15 cellular contexts compared by ENCODE assay signal in the genomic region with DNA sequence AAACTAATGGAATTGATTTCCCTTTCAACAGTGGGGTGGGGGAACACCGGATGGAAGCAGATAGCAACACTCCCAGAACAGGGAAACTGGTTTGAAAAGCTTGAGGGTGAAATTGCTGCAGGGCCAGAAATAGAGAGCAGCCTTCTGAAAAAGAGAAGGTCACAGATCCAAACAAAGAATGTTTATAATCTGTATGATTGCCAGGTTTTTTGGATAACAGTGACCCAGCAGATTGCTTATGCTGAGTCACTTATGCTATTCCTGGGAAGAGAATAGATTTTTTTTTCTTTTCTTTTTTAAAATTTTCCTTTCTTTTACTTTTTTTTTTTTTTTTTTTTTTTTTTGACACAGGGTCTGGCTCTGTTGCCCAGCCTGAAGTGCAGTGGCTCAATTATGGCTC.
"Had no signal": no experiment of that assay in that cellular context is flagged by ENCODE, and none has a peak within 500 bp of the region (broad histone marks: within the 10 kb centered on the region; RNA-seq: fewer than 3 reads in every experiment).

No MANE protein-coding gene starts in this region.

- H3K9me3 Mint-ChIP-seq: activated naive CD8-positive, alpha-beta T cell treated with anti-CD3 and anti-CD28 coated beads, Interleukin-2, amount 10 ng/mL, durations not matched to agents 7 days and 5 days; stimulated activated naive CD8-positive, alpha-beta T cell treated with anti-CD3 and anti-CD28 coated beads, Interleukin-15, Interleukin-2, amounts not matched to agents 100 ng/mL and 50 ng/mL, for 24 hours had no signal

- DNase-seq: activated CD4-positive, alpha-beta memory T cell treated with anti-CD3 and anti-CD28 coated beads, Interleukin-2, amount 10 ng/mL, durations not matched to agents 7 days and 5 days; activated CD4-positive, alpha-beta T cell treated with anti-CD3 and anti-CD28 coated beads for 36 hours; activated gamma-delta T cell treated with Interleukin-2 at 50 U/mL for 16 hours; activated naive CD8-positive, alpha-beta T cell treated with anti-CD3 and anti-CD28 coated beads, Interleukin-2, amount 10 ng/mL, durations not matched to agents 7 days and 5 days; activated T-cell treated with anti-CD3 and anti-CD28 coated beads, Interleukin-2, amount 50 U/mL, for 48 hours; anterior cingulate cortex; hippocampal formation; kidney glomerular epithelial cell; pancreas; stimulated activated CD4-positive, alpha-beta T cell treated with anti-CD3 and anti-CD28 coated beads, Interleukin-4, amount 100 ng/mL, for 24 hours; T-helper 9 cell had no signal

- H3K4me1 Mint-ChIP-seq: activated CD4-positive, alpha-beta memory T cell treated with anti-CD3 and anti-CD28 coated beads, Interleukin-2, amount 10 ng/mL, durations not matched to agents 7 days and 5 days; activated CD4-positive, alpha-beta T cell treated with anti-CD3 and anti-CD28 coated beads for 36 hours; activated naive CD8-positive, alpha-beta T cell treated with anti-CD3 and anti-CD28 coated beads, Interleukin-2, amount 10 ng/mL, durations not matched to agents 7 days and 5 days had no signal

- H3K27me3 ChIP-seq: esophagus muscularis mucosa, pancreas had no signal

- H3K36me3 ChIP-seq: esophagus muscularis mucosa, pancreas, thoracic aorta had no signal

- ATAC-seq: activated CD4-positive, alpha-beta T cell treated with anti-CD3 and anti-CD28 coated beads for 36 hours; pancreas had no signal

- H3K4me3 Mint-ChIP-seq: activated CD4-positive, alpha-beta memory T cell treated with anti-CD3 and anti-CD28 coated beads, Interleukin-2, amount 10 ng/mL, durations not matched to agents 7 days and 5 days; activated CD4-positive, alpha-beta T cell treated with anti-CD3 and anti-CD28 coated beads for 36 hours; activated naive CD8-positive, alpha-beta T cell treated with anti-CD3 and anti-CD28 coated beads, Interleukin-2, amount 10 ng/mL, durations not matched to agents 7 days and 5 days; stimulated activated naive CD8-positive, alpha-beta T cell treated with anti-CD3 and anti-CD28 coated beads, Interleukin-15, Interleukin-2, amounts not matched to agents 100 ng/mL and 50 ng/mL, for 24 hours had no signal

- H3K36me3 Mint-ChIP-seq: activated naive CD8-positive, alpha-beta T cell treated with anti-CD3 and anti-CD28 coated beads, Interleukin-2, amount 10 ng/mL, durations not matched to agents 7 days and 5 days had no signal

- H3K4me3 ChIP-seq: esophagus muscularis mucosa, pancreas, thoracic aorta had no signal

- H3K4me1 ChIP-seq: pancreas had no signal

- H3K27me3 Mint-ChIP-seq: activated CD4-positive, alpha-beta memory T cell treated with anti-CD3 and anti-CD28 coated beads, Interleukin-2, amount 10 ng/mL, durations not matched to agents 7 days and 5 days; activated CD4-positive, alpha-beta T cell treated with anti-CD3 and anti-CD28 coated beads for 36 hours; activated naive CD8-positive, alpha-beta T cell treated with anti-CD3 and anti-CD28 coated beads, Interleukin-2, amount 10 ng/mL, durations not matched to agents 7 days and 5 days; stimulated activated naive CD8-positive, alpha-beta T cell treated with anti-CD3 and anti-CD28 coated beads, Interleukin-15, Interleukin-2, amounts not matched to agents 100 ng/mL and 50 ng/mL, for 24 hours had no signal

- H3K27ac Mint-ChIP-seq: activated CD4-positive, alpha-beta memory T cell treated with anti-CD3 and anti-CD28 coated beads, Interleukin-2, amount 10 ng/mL, durations not matched to agents 7 days and 5 days; activated CD4-positive, alpha-beta T cell treated with anti-CD3 and anti-CD28 coated beads for 36 hours; activated naive CD8-positive, alpha-beta T cell treated with anti-CD3 and anti-CD28 coated beads, Interleukin-2, amount 10 ng/mL, durations not matched to agents 7 days and 5 days; stimulated activated naive CD8-positive, alpha-beta T cell treated with anti-CD3 and anti-CD28 coated beads, Interleukin-15, Interleukin-2, amounts not matched to agents 100 ng/mL and 50 ng/mL, for 24 hours had no signal

- H3K9me3 ChIP-seq: esophagus muscularis mucosa, pancreas, thoracic aorta had no signal

- H3K27ac ChIP-seq: esophagus muscularis mucosa, pancreas, thoracic aorta, VCaP had no signal
